In the genomic region with DNA sequence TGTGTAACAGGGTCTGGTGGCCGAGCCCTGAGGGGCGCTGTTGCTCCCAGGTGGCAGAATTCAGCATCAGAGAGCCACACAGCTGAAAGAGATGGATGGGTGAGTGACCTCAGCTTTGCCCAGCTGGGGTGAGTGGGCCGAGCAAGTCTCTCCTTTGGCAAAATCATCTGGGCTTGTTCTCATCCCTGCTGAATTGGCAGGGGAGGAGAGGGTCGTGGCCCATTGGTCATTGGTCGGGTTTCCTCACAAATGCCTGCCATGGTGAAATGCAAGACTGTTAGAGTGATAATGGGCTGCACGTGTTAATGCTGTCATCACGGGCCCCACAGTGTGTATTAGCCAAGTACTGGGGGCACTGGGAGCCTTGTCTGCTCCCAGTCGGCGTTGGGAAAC, we compare ENCODE assay signal across 1 cellular context.
TF ChIP-seq lines count a peak whose summit lies in the region.

No MANE protein-coding gene starts in this region.

TF ChIP-seq in endothelial cell of umbilical vein, 7 proteins besides CTCF, POLR2A, EP300 and RAD21 (continued from another document):
- no peak for TF ChIP-seq EZH2 (IDR thresholded peaks at IDR 0.05; ENCODE audit: borderline replicate concordance, low read depth, low read length, severe bottlenecking)
- TF ChIP-seq, protein P1, sequence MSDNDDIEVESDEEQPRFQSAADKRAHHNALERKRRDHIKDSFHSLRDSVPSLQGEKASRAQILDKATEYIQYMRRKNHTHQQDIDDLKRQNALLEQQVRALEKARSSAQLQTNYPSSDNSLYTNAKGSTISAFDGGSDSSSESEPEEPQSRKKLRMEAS (IDR thresholded peaks at IDR 0.05; ENCODE audit: insufficient read depth, insufficient read length): no peak
- no peak for TF ChIP-seq FOS (IDR thresholded peaks at IDR 0.05; ENCODE audit: borderline replicate concordance, insufficient read depth, low read length)
